10 cellular contexts compared by ENCODE assay signal in genomic region chr5:78886650-78887230, GRCh38.
DNase-seq lines count a peak whose midpoint lies in the region; ATAC-seq and TF ChIP-seq lines count a peak whose summit lies in the region.
"Had no signal": no experiment of that assay in that cellular context is flagged by ENCODE, and none has a peak within 500 bp of the region (broad histone marks: within the 10 kb centered on the region; RNA-seq: fewer than 3 reads in every experiment).

No MANE protein-coding gene starts in this region.

- ATAC-seq in RWPE2 (ENCODE audit: low read depth), result no peak
- no peak for ATAC-seq in foreskin keratinocyte
- no peak for ATAC-seq in T-cell (replicated peaks in 1 of 4)

- H3K27ac ChIP-seq in 22Rv1 (no peak overlapping the region), RWPE2 (ENCODE audit: poor library complexity, severe bottlenecking) (no peak overlapping the region), foreskin keratinocyte (no peak overlapping the region)
- H3K27ac ChIP-seq: SJCRH30 had no signal

- no peaks in the 10 kb centered on the region for H3K27me3 Mint-ChIP-seq in T-cell

- TF ChIP-seq CTCF in 22Rv1 (IDR thresholded peaks at IDR 0.05) (peak; percentile 84), RWPE2 (IDR thresholded peaks at IDR 0.05; ENCODE audit: poor library complexity, severe bottlenecking) (peak; percentile 89), foreskin keratinocyte (conservative IDR thresholded peaks at IDR 0.05) (peak; percentile 60)

- no peak overlapping the region for H3K4me3 Mint-ChIP-seq in T-cell

- POLR2A ChIA-PET in T-cell (lab: Charles Lee), result no interaction called here

- no peak overlapping the region for H3K27ac Mint-ChIP-seq in T-cell

- H3K27me3 ChIP-seq in RWPE2 (ENCODE audit: insufficient read depth, poor library complexity, severe bottlenecking) (no peaks in the 10 kb centered on the region), foreskin keratinocyte (no peaks in the 10 kb centered on the region)
- H3K27me3 ChIP-seq: SJCRH30 had no signal

- H3K36me3 Mint-ChIP-seq in T-cell, result peaks cover 10% of the 10 kb centered on the region

- H3K4me1 Mint-ChIP-seq in T-cell, result peaks cover 15 to 24% (median 15%) of the 10 kb centered on the region in 3 donors

- CTCF ChIA-PET in T-cell (lab: Charles Lee), result interaction anchor here (0.6 to 1.8 kb wide), 5 partner anchors 8 to 246 kb away, joined by 3 to 8 read pairs (median 5); no protein-coding TSS in a partner anchor

- H3K4me3 ChIP-seq in RWPE2 (ENCODE audit: severe bottlenecking), result no peak overlapping the region
- H3K4me3 ChIP-seq: SJCRH30 had no signal

- DNase-seq in GM03348 (ENCODE audit: low spot score) (peak; percentile 30), RWPE2 (ENCODE audit: low spot score) (no peak), foreskin keratinocyte (no peak), SIG-M5 (lab: John Stamatoyannopoulos, UW) (no peak), T-cell (no peak), anterior cingulate cortex (lab: John Stamatoyannopoulos, UW) (no peak), OCI-M2 (lab: John Stamatoyannopoulos, UW; ENCODE audit: unreplicated experiment) (no peak)
- DNase-seq: stimulated activated naive CD8-positive, alpha-beta T cell treated with anti-CD3 and anti-CD28 coated beads, Interleukin-15, Interleukin-2, amounts not matched to agents 100 U/mL and 50 U/mL, for 24 hours had no signal

- no peaks in the 10 kb centered on the region for H3K9me3 Mint-ChIP-seq in T-cell

- no peaks in the 10 kb centered on the region for H3K36me3 ChIP-seq in RWPE2 (ENCODE audit: low read depth)
- H3K36me3 ChIP-seq: SJCRH30 had no signal

- H3K4me1 ChIP-seq in RWPE2 (ENCODE audit: insufficient read depth, poor library complexity, severe bottlenecking) (no peaks in the 10 kb centered on the region), foreskin keratinocyte (peaks cover 6% of the 10 kb centered on the region)
- H3K4me1 ChIP-seq: SJCRH30 had no signal

- no peaks in the 10 kb centered on the region for H3K9me3 ChIP-seq in RWPE2 (ENCODE audit: severe bottlenecking)
- H3K9me3 ChIP-seq: SJCRH30 had no signal
